ENCODE assay signal across 1 cellular context in genomic region chr3:194572131-194572789, GRCh38.
TF ChIP-seq lines count a peak whose summit lies in the region.

No MANE protein-coding gene starts in this region.

TF ChIP-seq in HEK293, 187 proteins besides CTCF, POLR2A, EP300 and RAD21 (continued from another document and continues in another):
- TF ChIP-seq PBX3 (CRISPR knock-in tag; IDR thresholded peaks at IDR 0.05) (no peak), ZNF624 (tag by site-specific recombination; IDR thresholded peaks at IDR 0.05) (no peak), RBAK (tag by site-specific recombination; IDR thresholded peaks at IDR 0.05) (no peak), ZNF629 (tag by site-specific recombination; IDR thresholded peaks at IDR 0.05) (peak; percentile 99), SALL2 (tag by site-specific recombination; IDR thresholded peaks at IDR 0.05; ENCODE audit: borderline replicate concordance) (no peak), KLF10 (tag by site-specific recombination; IDR thresholded peaks at IDR 0.05) (peak; percentile 78), ZBTB20 (tag by site-specific recombination; IDR thresholded peaks at IDR 0.05) (peak; percentile 22; the same call in 1 of the 2 replicates), ZNF549 (tag by site-specific recombination; IDR thresholded peaks at IDR 0.05) (no peak), ZNF623 (tag by site-specific recombination; IDR thresholded peaks at IDR 0.05) (no peak), ZSCAN5A (tag by site-specific recombination; IDR thresholded peaks at IDR 0.05) (no peak), TRIM28 (IDR thresholded peaks at IDR 0.05; ENCODE audit: borderline replicate concordance, low read length) (no peak), ZNF747 (tag by site-specific recombination; IDR thresholded peaks at IDR 0.05) (no peak), GLIS2 (tag by site-specific recombination; IDR thresholded peaks at IDR 0.05) (peak; percentile 48; the same call in 1 of the 2 replicates), ZNF362 (tag by site-specific recombination; IDR thresholded peaks at IDR 0.05) (peak; percentile 22; the same call in 1 of the 2 replicates), ZNF701 (tag by site-specific recombination; IDR thresholded peaks at IDR 0.05) (no peak), ZNF621 (tag by site-specific recombination; IDR thresholded peaks at IDR 0.05) (no peak), SP7 (tag by site-specific recombination; IDR thresholded peaks at IDR 0.05) (peak; percentile 94), ZNF335 (tag by site-specific recombination; conservative IDR thresholded peaks at IDR 0.05) (peak; percentile 78), ZNF488 (tag by site-specific recombination; IDR thresholded peaks at IDR 0.05) (peak; percentile 41; the same call in 1 of the 2 replicates), ZNF670 (tag by site-specific recombination; IDR thresholded peaks at IDR 0.05; ENCODE audit: low read depth) (no peak), REPIN1 (tag by site-specific recombination; IDR thresholded peaks at IDR 0.05; ENCODE audit: low read depth) (no peak), INSM2 (tag by site-specific recombination; IDR thresholded peaks at IDR 0.05) (peak; percentile 96), YY2 (tag by site-specific recombination; IDR thresholded peaks at IDR 0.05) (no peak), ZNF677 (tag by site-specific recombination; IDR thresholded peaks at IDR 0.05) (no peak), ZNF214 (tag by site-specific recombination; IDR thresholded peaks at IDR 0.05; ENCODE audit: borderline replicate concordance) (no peak), ZNF112 (tag by site-specific recombination; IDR thresholded peaks at IDR 0.05) (no peak), ZNF585B (tag by site-specific recombination; IDR thresholded peaks at IDR 0.05) (no peak), ZBTB11 (tag by site-specific recombination; conservative IDR thresholded peaks at IDR 0.05; ENCODE audit: low read depth) (no peak), BCL11A (tag by site-specific recombination; IDR thresholded peaks at IDR 0.05; ENCODE audit: low read depth) (no peak), ZNF777 (tag by site-specific recombination; IDR thresholded peaks at IDR 0.05; ENCODE audit: borderline replicate concordance) (0 out of 2 replicates have a peak, but pooled peaks have one; percentile 38), ZNF404 (tag by site-specific recombination; IDR thresholded peaks at IDR 0.05) (no peak), ZNF600 (tag by site-specific recombination; IDR thresholded peaks at IDR 0.05) (peak; percentile 77), KLF7 (tag by site-specific recombination; IDR thresholded peaks at IDR 0.05; ENCODE audit: borderline replicate concordance) (peak; percentile 50; the same call in 1 of the 2 replicates), PATZ1 (tag by site-specific recombination; IDR thresholded peaks at IDR 0.05) (peak; percentile 83), ZNF76 (tag by site-specific recombination; IDR thresholded peaks at IDR 0.05; ENCODE audit: borderline replicate concordance, low read depth) (peak; percentile 60; the same call in 1 of the 2 replicates)
- TF ChIP-seq, protein P1, sequence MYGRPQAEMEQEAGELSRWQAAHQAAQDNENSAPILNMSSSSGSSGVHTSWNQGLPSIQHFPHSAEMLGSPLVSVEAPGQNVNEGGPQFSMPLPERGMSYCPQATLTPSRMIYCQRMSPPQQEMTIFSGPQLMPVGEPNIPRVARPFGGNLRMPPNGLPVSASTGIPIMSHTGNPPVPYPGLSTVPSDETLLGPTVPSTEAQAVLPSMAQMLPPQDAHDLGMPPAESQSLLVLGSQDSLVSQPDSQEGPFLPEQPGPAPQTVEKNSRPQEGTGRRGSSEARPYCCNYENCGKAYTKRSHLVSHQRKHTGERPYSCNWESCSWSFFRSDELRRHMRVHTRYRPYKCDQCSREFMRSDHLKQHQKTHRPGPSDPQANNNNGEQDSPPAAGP (tag by site-specific recombination; IDR thresholded peaks at IDR 0.05): peak; percentile 94
- TF ChIP-seq, protein P2, sequence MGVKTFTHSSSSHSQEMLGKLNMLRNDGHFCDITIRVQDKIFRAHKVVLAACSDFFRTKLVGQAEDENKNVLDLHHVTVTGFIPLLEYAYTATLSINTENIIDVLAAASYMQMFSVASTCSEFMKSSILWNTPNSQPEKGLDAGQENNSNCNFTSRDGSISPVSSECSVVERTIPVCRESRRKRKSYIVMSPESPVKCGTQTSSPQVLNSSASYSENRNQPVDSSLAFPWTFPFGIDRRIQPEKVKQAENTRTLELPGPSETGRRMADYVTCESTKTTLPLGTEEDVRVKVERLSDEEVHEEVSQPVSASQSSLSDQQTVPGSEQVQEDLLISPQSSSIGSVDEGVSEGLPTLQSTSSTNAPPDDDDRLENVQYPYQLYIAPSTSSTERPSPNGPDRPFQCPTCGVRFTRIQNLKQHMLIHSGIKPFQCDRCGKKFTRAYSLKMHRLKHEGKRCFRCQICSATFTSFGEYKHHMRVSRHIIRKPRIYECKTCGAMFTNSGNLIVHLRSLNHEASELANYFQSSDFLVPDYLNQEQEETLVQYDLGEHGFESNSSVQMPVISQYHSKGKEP (tag by site-specific recombination; IDR thresholded peaks at IDR 0.05): no peak
- TF ChIP-seq, protein P3, sequence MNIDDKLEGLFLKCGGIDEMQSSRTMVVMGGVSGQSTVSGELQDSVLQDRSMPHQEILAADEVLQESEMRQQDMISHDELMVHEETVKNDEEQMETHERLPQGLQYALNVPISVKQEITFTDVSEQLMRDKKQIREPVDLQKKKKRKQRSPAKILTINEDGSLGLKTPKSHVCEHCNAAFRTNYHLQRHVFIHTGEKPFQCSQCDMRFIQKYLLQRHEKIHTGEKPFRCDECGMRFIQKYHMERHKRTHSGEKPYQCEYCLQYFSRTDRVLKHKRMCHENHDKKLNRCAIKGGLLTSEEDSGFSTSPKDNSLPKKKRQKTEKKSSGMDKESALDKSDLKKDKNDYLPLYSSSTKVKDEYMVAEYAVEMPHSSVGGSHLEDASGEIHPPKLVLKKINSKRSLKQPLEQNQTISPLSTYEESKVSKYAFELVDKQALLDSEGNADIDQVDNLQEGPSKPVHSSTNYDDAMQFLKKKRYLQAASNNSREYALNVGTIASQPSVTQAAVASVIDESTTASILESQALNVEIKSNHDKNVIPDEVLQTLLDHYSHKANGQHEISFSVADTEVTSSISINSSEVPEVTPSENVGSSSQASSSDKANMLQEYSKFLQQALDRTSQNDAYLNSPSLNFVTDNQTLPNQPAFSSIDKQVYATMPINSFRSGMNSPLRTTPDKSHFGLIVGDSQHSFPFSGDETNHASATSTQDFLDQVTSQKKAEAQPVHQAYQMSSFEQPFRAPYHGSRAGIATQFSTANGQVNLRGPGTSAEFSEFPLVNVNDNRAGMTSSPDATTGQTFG (tag by site-specific recombination; IDR thresholded peaks at IDR 0.05; ENCODE audit: borderline replicate concordance): no peak
- TF ChIP-seq, protein P4, sequence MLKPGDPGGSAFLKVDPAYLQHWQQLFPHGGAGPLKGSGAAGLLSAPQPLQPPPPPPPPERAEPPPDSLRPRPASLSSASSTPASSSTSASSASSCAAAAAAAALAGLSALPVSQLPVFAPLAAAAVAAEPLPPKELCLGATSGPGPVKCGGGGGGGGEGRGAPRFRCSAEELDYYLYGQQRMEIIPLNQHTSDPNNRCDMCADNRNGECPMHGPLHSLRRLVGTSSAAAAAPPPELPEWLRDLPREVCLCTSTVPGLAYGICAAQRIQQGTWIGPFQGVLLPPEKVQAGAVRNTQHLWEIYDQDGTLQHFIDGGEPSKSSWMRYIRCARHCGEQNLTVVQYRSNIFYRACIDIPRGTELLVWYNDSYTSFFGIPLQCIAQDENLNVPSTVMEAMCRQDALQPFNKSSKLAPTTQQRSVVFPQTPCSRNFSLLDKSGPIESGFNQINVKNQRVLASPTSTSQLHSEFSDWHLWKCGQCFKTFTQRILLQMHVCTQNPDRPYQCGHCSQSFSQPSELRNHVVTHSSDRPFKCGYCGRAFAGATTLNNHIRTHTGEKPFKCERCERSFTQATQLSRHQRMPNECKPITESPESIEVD (tag by site-specific recombination; IDR thresholded peaks at IDR 0.05): peak; percentile 66; the same call in 1 of the 2 replicates
- TF ChIP-seq, protein P5, sequence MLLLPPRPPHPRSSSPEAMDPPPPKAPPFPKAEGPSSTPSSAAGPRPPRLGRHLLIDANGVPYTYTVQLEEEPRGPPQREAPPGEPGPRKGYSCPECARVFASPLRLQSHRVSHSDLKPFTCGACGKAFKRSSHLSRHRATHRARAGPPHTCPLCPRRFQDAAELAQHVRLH (tag by site-specific recombination; IDR thresholded peaks at IDR 0.05): no peak
